ENCODE assay signal across 2 cellular contexts in genomic region chr9:90836396-90837080, GRCh38.
TF ChIP-seq lines count a peak whose summit lies in the region.

No MANE protein-coding gene starts in this region.

TF ChIP-seq in A549, 52 proteins besides CTCF, POLR2A, EP300 and RAD21:
- TF ChIP-seq FOSL2 (IDR thresholded peaks at IDR 0.05) (no peak), FOSL2 (CRISPR knock-in tag; IDR thresholded peaks at IDR 0.05) (peak; percentile 55; the same call in 1 of the 2 replicates), PHF8 (IDR thresholded peaks at IDR 0.05; ENCODE audit: borderline replicate concordance, low read depth) (no peak)
- TF ChIP-seq, protein P1, sequence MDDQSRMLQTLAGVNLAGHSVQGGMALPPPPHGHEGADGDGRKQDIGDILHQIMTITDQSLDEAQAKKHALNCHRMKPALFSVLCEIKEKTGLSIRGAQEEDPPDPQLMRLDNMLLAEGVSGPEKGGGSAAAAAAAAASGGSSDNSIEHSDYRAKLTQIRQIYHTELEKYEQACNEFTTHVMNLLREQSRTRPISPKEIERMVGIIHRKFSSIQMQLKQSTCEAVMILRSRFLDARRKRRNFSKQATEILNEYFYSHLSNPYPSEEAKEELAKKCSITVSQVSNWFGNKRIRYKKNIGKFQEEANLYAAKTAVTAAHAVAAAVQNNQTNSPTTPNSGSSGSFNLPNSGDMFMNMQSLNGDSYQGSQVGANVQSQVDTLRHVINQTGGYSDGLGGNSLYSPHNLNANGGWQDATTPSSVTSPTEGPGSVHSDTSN (IDR thresholded peaks at IDR 0.05): no peak
TF ChIP-seq in A549: peak in this region for 1.

TF ChIP-seq in endothelial cell of umbilical vein, 7 proteins besides CTCF, POLR2A, EP300 and RAD21:
- TF ChIP-seq EZH2 (IDR thresholded peaks at IDR 0.05; ENCODE audit: borderline replicate concordance, low read depth, low read length, severe bottlenecking): no peak
- TF ChIP-seq JUN (IDR thresholded peaks at IDR 0.05; ENCODE audit: borderline replicate concordance, insufficient read depth, insufficient read length, low read depth): peak; percentile 27
